Comparison of ENCODE assay signal across 9 cellular contexts in the genomic region with DNA sequence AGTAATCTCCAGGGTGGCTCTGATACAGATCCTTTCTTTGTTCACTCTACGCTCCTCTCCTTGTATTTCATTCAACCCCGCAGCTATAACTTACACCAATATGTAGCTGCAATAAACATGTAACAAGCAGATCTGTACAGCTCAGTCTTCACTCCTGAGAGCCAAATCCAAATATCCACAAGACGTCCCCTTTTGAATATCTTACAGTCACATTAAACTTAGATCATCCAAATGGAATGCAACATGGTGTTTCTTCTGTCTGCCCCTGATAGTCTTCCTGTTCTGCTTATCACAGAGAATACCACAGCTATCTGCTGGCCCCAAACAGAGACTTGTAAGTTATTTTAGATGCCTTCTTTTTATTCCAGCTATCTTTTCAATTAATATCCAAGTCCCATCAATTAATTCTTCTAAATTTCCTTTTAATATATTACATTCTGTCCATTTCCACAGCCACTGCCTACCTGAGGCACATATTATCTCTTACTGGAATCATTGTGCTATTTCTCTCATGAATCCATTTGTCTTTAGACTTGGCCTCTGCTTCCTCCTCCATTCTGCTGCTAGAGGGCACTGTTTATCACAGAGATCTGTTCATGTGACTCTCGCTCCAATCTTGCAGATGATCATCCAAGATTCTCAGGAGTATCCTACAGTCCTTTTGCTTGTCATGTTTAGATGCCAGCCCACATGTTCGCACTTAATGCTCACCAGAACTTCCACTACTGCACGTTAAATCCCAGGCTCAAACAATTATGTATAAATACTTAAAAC.
DNase-seq lines count a peak whose midpoint lies in the region; ATAC-seq, FAIRE-seq and TF ChIP-seq lines count a peak whose summit lies in the region.
"Had no signal": no experiment of that assay in that cellular context is flagged by ENCODE, and none has a peak within 500 bp of the region (broad histone marks: within the 10 kb centered on the region; RNA-seq: fewer than 3 reads in every experiment).

No MANE protein-coding gene starts in this region.

- H2BK5ac ChIP-seq in neuronal stem cell (ENCODE audit: low read length), result no peak overlapping the region

- peak; percentile 45 for TF ChIP-seq CTCF in GM12873 (IDR thresholded peaks at IDR 0.05; ENCODE audit: insufficient read depth, low read depth, low read length, missing control alignments)
- TF ChIP-seq CTCF in MM.1S (IDR thresholded peaks at IDR 0.05; ENCODE audit: low read length), result peak; percentile 76
- TF ChIP-seq CTCF in GM12878 (IDR thresholded peaks at IDR 0.05 in 2 of 3, conservative IDR thresholded peaks at IDR 0.05 in 1 of 3; ENCODE audit: control insufficient read depth in 2 of 3, extremely low read depth in 1 of 3, insufficient read depth in 1 of 3, low read depth in 3 of 3, low read length in 3 of 3), result peak; percentile 60 to 71 (median 64)
- peak; percentile 49 for TF ChIP-seq CTCF in neural cell (IDR thresholded peaks at IDR 0.05; ENCODE audit: poor library complexity, severe bottlenecking)

- no peaks in the 10 kb centered on the region for H3K79me2 ChIP-seq in MM.1S (ENCODE audit: low read length)
- no peaks in the 10 kb centered on the region for H3K79me2 ChIP-seq in GM12878 (ENCODE audit: control insufficient read depth, insufficient read depth, low read length)
- H3K79me2 ChIP-seq in neural cell (replicated peaks; ENCODE audit: insufficient read depth, low read length), result no peaks in the 10 kb centered on the region

- RAD21 ChIA-PET in GM12878 (lab: Charles Lee; ENCODE audit: unreplicated experiment), result interaction anchor here (0.6 to 2.1 kb wide), 2 partner anchors 37 to 123 kb away, joined by 3 to 19 read pairs; no protein-coding TSS in a partner anchor

- peaks cover 39% of the 10 kb centered on the region for H3K27me3 Mint-ChIP-seq in T-helper 17 cell

- intact Hi-C loops in GM12878 (cut with micrococcal nuclease; ENCODE audit: unreplicated experiment), result loop anchor here (1.0 to 5.0 kb wide), 2 partner anchors 123 to 663 kb away; no protein-coding TSS in a partner anchor

- no peak overlapping the region for H2AFZ ChIP-seq in MM.1S (ENCODE audit: low read length)
- H2AFZ ChIP-seq in GM12878 (ENCODE audit: control insufficient read depth, low read depth, low read length), result no peak overlapping the region
- H2AFZ ChIP-seq in neural cell (ENCODE audit: low read depth, low read length), result no peak overlapping the region
- no peak overlapping the region for H2AFZ ChIP-seq in neuronal stem cell (ENCODE audit: low read length)

- no TSS peak for BruUV-seq in GM12878 (replicated peaks; lab: Mats Ljungman, UMichigan)

- H3K9me3 ChIP-seq in MM.1S (replicated peaks; ENCODE audit: insufficient read depth, low read length) (no peaks in the 10 kb centered on the region), GM12878 (replicated peaks; ENCODE audit: control insufficient read depth, insufficient read depth, low read length) (no peaks in the 10 kb centered on the region), neural cell (ENCODE audit: low read length) (no peaks in the 10 kb centered on the region), T-helper 17 cell (ENCODE audit: control insufficient read depth, low read length, poor library complexity, severe bottlenecking) (no peaks in the 10 kb centered on the region), neuronal stem cell (replicated peaks in 1 of 2; ENCODE audit: control insufficient read depth in 2 of 2, insufficient read depth in 1 of 2, low read depth in 1 of 2, low read length in 2 of 2) (no peaks in the 10 kb centered on the region)

- H3K27ac Mint-ChIP-seq in T-helper 17 cell, result no peak overlapping the region

- H3K36me3 ChIP-seq in MM.1S (replicated peaks; ENCODE audit: insufficient read depth, low read length) (no peaks in the 10 kb centered on the region), GM12878 (ENCODE audit: control insufficient read depth in 2 of 2, insufficient read depth in 2 of 2, low read length in 1 of 2) (no peaks in the 10 kb centered on the region), neural cell (ENCODE audit: insufficient read depth, low read length) (no peaks in the 10 kb centered on the region), neuronal stem cell (replicated peaks in 1 of 2; ENCODE audit: control insufficient read depth in 2 of 2, insufficient read depth in 2 of 2, low read length in 2 of 2) (no peaks in the 10 kb centered on the region)

- in situ Hi-C loops in GM12878 (cut with MboI), result loop anchor here (10.0 kb wide), 1 partner anchor 116 kb away; no protein-coding TSS in a partner anchor

- H3K4ac ChIP-seq in neuronal stem cell (ENCODE audit: low read length), result no peak overlapping the region

- SMC1A ChIA-PET in GM12878 (lab: Charles Lee; ENCODE audit: uncharacterized antibody, unreplicated experiment), result interaction anchor here (0.6 to 2.0 kb wide), 10 partner anchors 9 to 662 kb away, joined by 3 to 13 read pairs (median 4); no protein-coding TSS in a partner anchor

- H3K9me2 ChIP-seq in MM.1S (replicated peaks; ENCODE audit: insufficient read depth, low read length) (no peaks in the 10 kb centered on the region), neural cell (ENCODE audit: insufficient read depth, low read length) (no peaks in the 10 kb centered on the region)

- 10% methylated on average over 6 of the region's 6 CpGs for WGBS in GM12878 (ENCODE audit: insufficient coverage, insufficient replicate concordance, low lambda C conversion rate, missing lambda C conversion rate)
- no CpG with 5 or more reads among the region's 6 CpGs for WGBS in neuronal stem cell (ENCODE audit: extremely low coverage in 2 of 2, insufficient read length in 2 of 2, insufficient replicate concordance in 1 of 2), 2 donors

- no peak overlapping the region for H3K4me3 Mint-ChIP-seq in T-helper 17 cell

- peaks cover 2% of the 10 kb centered on the region for H3K36me3 Mint-ChIP-seq in T-helper 17 cell (ENCODE audit: low read depth)

- H3K14ac ChIP-seq in neuronal stem cell (ENCODE audit: low read length), result no peak overlapping the region

- TF ChIP-seq EP300 in GM12878 (IDR thresholded peaks at IDR 0.05; ENCODE audit: borderline replicate concordance in 1 of 2, control insufficient read depth in 1 of 2, low read depth in 2 of 2, low read length in 2 of 2), result no peak
- TF ChIP-seq EP300 in neural cell (conservative IDR thresholded peaks at IDR 0.05; ENCODE audit: poor library complexity, severe bottlenecking), result no peak

- H4K20me1 ChIP-seq in MM.1S (ENCODE audit: insufficient read depth, low read length), result no peaks in the 10 kb centered on the region
- H4K20me1 ChIP-seq in GM12878 (ENCODE audit: control insufficient read depth, insufficient read depth), result no peaks in the 10 kb centered on the region
- H4K20me1 ChIP-seq in neural cell (ENCODE audit: insufficient read depth), result no peaks in the 10 kb centered on the region

- H4K8ac ChIP-seq in neuronal stem cell (ENCODE audit: low read depth, low read length), result no peak overlapping the region

- H3K4me2 ChIP-seq in MM.1S (ENCODE audit: low read depth, low read length) (no peak overlapping the region), GM12878 (ENCODE audit: control insufficient read depth, insufficient read depth) (no peak overlapping the region), neural cell (ENCODE audit: low read length) (no peak overlapping the region), neuronal stem cell (ENCODE audit: insufficient read depth, low read length, poor library complexity, severe bottlenecking) (no peak overlapping the region)

- ATAC-seq in GM12878 (peak; percentile 90), GM21786 (IDR thresholded peaks at IDR 0.05; ENCODE audit: unreplicated experiment) (no peak), T-helper 17 cell (no peak)

- H3K27me3 ChIP-seq in MM.1S (replicated peaks; ENCODE audit: insufficient read depth, low read length), result no peaks in the 10 kb centered on the region
- H3K27me3 ChIP-seq in GM12878 (replicated peaks in 1 of 2; ENCODE audit: control insufficient read depth in 2 of 2, insufficient read depth in 2 of 2, low read length in 1 of 2), result no peaks in the 10 kb centered on the region
- H3K27me3 ChIP-seq in neural cell (ENCODE audit: insufficient read depth, low read depth, low read length), result no peaks in the 10 kb centered on the region
- no peaks in the 10 kb centered on the region for H3K27me3 ChIP-seq in neuronal stem cell (ENCODE audit: control insufficient read depth in 3 of 3, insufficient read depth in 3 of 3, low read depth in 1 of 3, low read length in 3 of 3)

- no peak overlapping the region for H3K18ac ChIP-seq in neuronal stem cell (ENCODE audit: low read length)

- peaks cover 4% of the 10 kb centered on the region for H3K4me1 Mint-ChIP-seq in T-helper 17 cell

- H3K9ac ChIP-seq in MM.1S (ENCODE audit: low read length) (no peak overlapping the region), GM12878 (ENCODE audit: control insufficient read depth, insufficient read depth, low read length) (no peak overlapping the region), neural cell (ENCODE audit: low read length) (no peak overlapping the region), neuronal stem cell (ENCODE audit: low read depth, low read length, poor library complexity) (no peak overlapping the region)

- H3K27ac ChIP-seq in MM.1S (ENCODE audit: low read length), result no peak overlapping the region
- no peak overlapping the region for H3K27ac ChIP-seq in GM12878 (ENCODE audit: control insufficient read depth, insufficient read depth)
- H3K27ac ChIP-seq in neural cell (ENCODE audit: low read length), result no peak overlapping the region
- no peak overlapping the region for H3K27ac ChIP-seq in neuronal stem cell (replicated peaks; ENCODE audit: low read length)

- no peaks in the 10 kb centered on the region for H3F3A ChIP-seq in MM.1S (ENCODE audit: insufficient read depth, low read length)
- no peaks in the 10 kb centered on the region for H3F3A ChIP-seq in neural cell (ENCODE audit: insufficient read depth, low read length, poor library complexity, severe bottlenecking)

- CTCF ChIA-PET in GM12878 (lab: Yijun Ruan, JAX), result interaction anchor here (0.7 to 4.8 kb wide), 20 partner anchors 8 to 662 kb away, joined by 3 to 38 read pairs (median 4); no protein-coding TSS in a partner anchor

- TF ChIP-seq RAD21 in GM12878 (IDR thresholded peaks at IDR 0.05; ENCODE audit: insufficient read depth, low read depth, low read length) (peak; percentile 89), neural cell (conservative IDR thresholded peaks at IDR 0.05) (peak; percentile 42)

- TF ChIP-seq POLR2A in GM12878 (IDR thresholded peaks at IDR 0.05; ENCODE audit: low read depth, low read length), result no peak

- FAIRE-seq in GM12878 (lab: Jason Lieb, UNC), result peak; percentile 87
- FAIRE-seq: frontal cortex had no signal

- H3K4me1 ChIP-seq in MM.1S (ENCODE audit: low read length) (no peaks in the 10 kb centered on the region), GM12878 (ENCODE audit: control insufficient read depth, insufficient read depth, low read length) (no peaks in the 10 kb centered on the region), neuronal stem cell (ENCODE audit: control insufficient read depth in 2 of 2, insufficient read depth in 1 of 2, low read depth in 1 of 2, low read length in 2 of 2) (no peaks in the 10 kb centered on the region)

- H3K4me3 ChIP-seq in MM.1S (ENCODE audit: low read length), result no peak overlapping the region
- H3K4me3 ChIP-seq in GM12878, result no peak overlapping the region
- H3K4me3 ChIP-seq in neural cell (ENCODE audit: low read length), result no peak overlapping the region
- no peak overlapping the region for H3K4me3 ChIP-seq in neuronal stem cell (ENCODE audit: low read length in 2 of 2)

- POLR2A ChIA-PET in GM12878 (lab: Charles Lee), result interaction anchor here (0.6 kb wide), 1 partner anchor 123 kb away, joined by 3 read pairs; no protein-coding TSS in a partner anchor

- no peaks in the 10 kb centered on the region for H3K79me1 ChIP-seq in neuronal stem cell (ENCODE audit: low read depth, low read length)

- no peak overlapping the region for H2BK12ac ChIP-seq in neuronal stem cell (ENCODE audit: low read length)

- no peak overlapping the region for H4K91ac ChIP-seq in neuronal stem cell (ENCODE audit: low read depth, low read length, poor library complexity)

- peak; percentile 58 for DNase-seq in MM.1S
- DNase-seq in GM12878 (ENCODE audit: low read depth, low spot score), result peak; percentile 4
- no peak for DNase-seq in NCI-H2196 (lab: John Stamatoyannopoulos, UW; ENCODE audit: unreplicated experiment)
- no peak for DNase-seq in T-helper 17 cell
- no peak for DNase-seq in neuronal stem cell (ENCODE audit: low spot score)

- H2BK15ac ChIP-seq in neuronal stem cell (ENCODE audit: low read length), result no peak overlapping the region

- no peak overlapping the region for H2BK120ac ChIP-seq in neuronal stem cell (ENCODE audit: low read depth, low read length)

- no peak overlapping the region for H3K23ac ChIP-seq in neuronal stem cell (ENCODE audit: low read depth, low read length, poor library complexity)

- no peak overlapping the region for H2AK5ac ChIP-seq in neuronal stem cell (ENCODE audit: low read depth, low read length)

Comparison
In these comparisons a context has a peak if more than half of its experiments do, and no peak if none do; other contexts are left out.
1. DNase-seq: peak in MM.1S (single experiment) and GM12878 (single experiment); none in NCI-H2196 (single experiment), T-helper 17 cell (0 of 3) and neuronal stem cell (single experiment).
2. Peak in every context shown above with its lines, with median percentiles within 50 percentile points of each other: CTCF ChIP-seq.